12 cellular contexts compared by ENCODE assay signal in the genomic region with DNA sequence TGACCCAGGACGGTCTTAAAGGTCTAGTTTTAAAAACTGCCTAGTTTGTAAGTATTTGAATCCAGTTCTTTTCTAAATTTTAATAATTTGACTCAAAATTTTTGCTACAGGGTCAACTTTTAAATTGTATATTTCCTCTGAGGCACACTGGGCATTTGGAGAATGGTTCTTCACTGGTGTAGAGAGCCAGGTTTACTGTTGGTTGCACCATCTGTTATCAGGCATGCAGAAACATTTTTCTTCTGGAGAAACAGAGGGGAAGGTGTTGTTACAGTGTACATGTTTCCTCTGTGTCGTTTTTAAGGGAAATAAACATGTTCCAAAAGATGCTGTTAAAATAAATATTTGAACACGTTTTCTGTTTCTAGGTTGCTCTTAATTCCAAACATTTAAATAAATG. TPM values are rescaled to one million over a fixed set of nuclear protein-coding genes. Genes with fewer than 3 reads are reported as not detected.
A peak's percentile ranks its signal among the peaks of the same experiment; 100 is the strongest.
DNase-seq lines count a peak whose midpoint lies in the region; ATAC-seq and TF ChIP-seq lines count a peak whose summit lies in the region.
"Had no signal": no experiment of that assay in that cellular context is flagged by ENCODE, and none has a peak within 500 bp of the region (broad histone marks: within the 10 kb centered on the region; RNA-seq: fewer than 3 reads in every experiment).

No MANE protein-coding gene starts in this region.

- ATAC-seq in Right ventricle myocardium superior (ENCODE audit: poor library complexity) (no peak), psoas muscle (no peak)
- ATAC-seq: A549; CD8-positive, alpha-beta T cell; GM23338 had no signal

- H3K27ac ChIP-seq in right atrium auricular region (peak overlapping the region; percentile 68 to 93), psoas muscle (no peak overlapping the region)
- H3K27ac ChIP-seq: A549 had no signal

- no peaks in the 10 kb centered on the region for H3K36me3 ChIP-seq in right atrium auricular region
- no peaks in the 10 kb centered on the region for H3K36me3 ChIP-seq in psoas muscle (ENCODE audit: insufficient read depth in 1 of 2, low read depth in 1 of 2)

- WGBS in psoas muscle, 3 donors: 71 to 81% (median 76%) methylated on average over 3 of the region's 3 CpGs

- DNase-seq in right atrium auricular region (ENCODE audit: low spot score) (no peak), Right ventricle myocardium superior (no peak), NCI-H1694 (lab: John Stamatoyannopoulos, UW) (peak; percentile 44), cerebellar cortex (ENCODE audit: low spot score) (peak; percentile 88), NCI-H2107 treated with DMSO at 0.1 percent for 48 hours (lab: John Stamatoyannopoulos, UW; ENCODE audit: unreplicated experiment) (no peak), psoas muscle (no peak)
- DNase-seq: CD8-positive, alpha-beta T cell; COR-L47; DMS53; H9 had no signal

- intact Hi-C loops in Right ventricle myocardium superior (cut with DNase I) (no loop called here), psoas muscle (cut with DNase I) (loop anchor here in 1 of 2 donors (5.0 kb wide), 2 partner anchors 37 to 43 kb away; a partner anchor contains a TSS)

- H3K4me1 ChIP-seq in right atrium auricular region: peaks cover 0 to 33% of the 10 kb centered on the region in 2 donors
- peaks cover 41% of the 10 kb centered on the region for H3K4me1 ChIP-seq in psoas muscle

- no peaks in the 10 kb centered on the region for H3K27me3 ChIP-seq in right atrium auricular region
- no peaks in the 10 kb centered on the region for H3K27me3 ChIP-seq in psoas muscle (ENCODE audit: insufficient read depth in 3 of 3, low read length in 2 of 3)

- H3K9me3 ChIP-seq in right atrium auricular region: no peaks in the 10 kb centered on the region
- H3K9me3 ChIP-seq in psoas muscle: no peaks in the 10 kb centered on the region
- H3K9me3 ChIP-seq: A549 had no signal

- TF ChIP-seq CTCF in right atrium auricular region (IDR thresholded peaks at IDR 0.05): no peak
- no peak for TF ChIP-seq CTCF in psoas muscle (IDR thresholded peaks at IDR 0.05)

- H3K4me3 ChIP-seq in right atrium auricular region: no peak overlapping the region
- no peak overlapping the region for H3K4me3 ChIP-seq in psoas muscle
- H3K4me3 ChIP-seq: A549, GM23338 had no signal

RNA-seq across cellular contexts. Expression of a gene that starts 39.0 kb away (rescaled TPM):
- total RNA-seq in right atrium auricular region: 1 to 10 TPM; 8.0 to 9.2 TPM
- 15.9 TPM for total RNA-seq in Right ventricle myocardium superior
- total RNA-seq in psoas muscle: 10 to 100 TPM in 3 of 4 donors, 1 to 10 TPM in 1; 8.3 to 13.9 (median 12.5) TPM
- polyA plus RNA-seq in psoas muscle: 10 to 100 TPM in 1 of 3 donors, 1 to 10 TPM in 2; 8.5 to 17.6 (median 9.2) TPM

Comparison
In these comparisons a context has a peak if more than half of its experiments do, and no peak if none do; other contexts are left out.
1. DNase-seq: peak in NCI-H1694 (single experiment) and cerebellar cortex (single experiment); none in right atrium auricular region (single experiment), Right ventricle myocardium superior (single experiment), NCI-H2107 treated with DMSO at 0.1 percent for 48 hours (single experiment) and psoas muscle (0 of 2).